8 cellular contexts compared by ENCODE assay signal in the genomic region with DNA sequence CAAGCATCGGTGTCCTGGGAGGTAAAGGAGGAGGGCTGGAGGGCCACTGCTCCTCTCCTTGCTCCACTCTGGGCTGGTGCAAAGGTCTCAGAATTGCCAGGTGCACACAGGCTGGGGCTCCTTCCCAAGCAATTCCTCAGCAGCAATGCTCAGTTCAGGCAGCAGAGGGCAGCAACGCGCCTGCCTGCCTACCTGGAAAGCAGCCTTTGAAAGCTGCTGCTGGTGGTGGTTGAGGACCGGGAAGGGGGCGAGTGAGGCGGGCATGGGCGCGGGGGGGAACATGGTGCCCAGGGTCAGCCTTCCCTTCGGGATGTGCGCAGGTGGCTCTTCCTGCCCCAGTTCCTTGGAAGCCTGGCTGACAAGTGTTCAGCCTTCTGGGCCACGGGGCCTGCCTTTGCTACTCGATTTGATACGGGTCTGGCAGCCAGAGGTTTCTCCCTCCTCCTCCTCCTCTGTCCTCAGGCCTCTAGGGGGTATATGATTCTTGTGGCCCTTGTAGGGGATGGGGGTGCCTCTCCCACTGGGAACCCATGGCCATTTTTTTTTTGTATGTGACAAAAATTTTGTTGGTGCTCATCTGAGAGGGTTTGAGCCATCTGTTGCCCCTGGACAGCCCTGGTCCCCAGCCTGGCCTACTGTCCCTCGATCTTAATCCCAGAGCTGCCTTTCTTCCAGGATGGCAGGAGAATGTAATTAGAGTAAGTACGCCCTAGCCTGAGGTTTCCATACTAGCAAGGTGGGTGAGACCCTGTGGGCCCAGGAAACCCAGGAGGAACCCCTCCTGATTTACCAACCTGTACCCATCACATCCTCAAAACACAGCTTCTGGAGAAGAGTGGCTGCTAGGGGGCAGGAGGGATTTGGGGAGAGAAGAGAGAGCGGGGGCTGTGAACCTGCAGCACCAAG. TPM values are rescaled to one million over a fixed set of nuclear protein-coding genes. Genes with fewer than 3 reads are reported as not detected.
DNase-seq lines count a peak whose midpoint lies in the region; ATAC-seq and TF ChIP-seq lines count a peak whose summit lies in the region.

No MANE protein-coding gene starts in this region.

- no peak overlapping the region for H3K4me3 ChIP-seq in liver (ENCODE audit: low read depth in 1 of 3, low read length in 3 of 3)

- H3K4me1 ChIP-seq in liver (ENCODE audit: control insufficient read depth in 4 of 4, insufficient read depth in 4 of 4, low read length in 3 of 4): peaks cover 5 to 15% (median 8%) of the 10 kb centered on the region in 4 donors

- no peak overlapping the region for H3K27ac ChIP-seq in liver (ENCODE audit: low read depth in 1 of 2, low read length in 2 of 2)

- H3K9ac ChIP-seq in liver (ENCODE audit: low read depth in 1 of 2, low read length in 2 of 2): no peak overlapping the region

- DNase-seq in ELF-1 (ENCODE audit: low read depth, low spot score) (peak; percentile 96), NCI-H524 treated with DMSO at 0.1 percent for 48 hours (lab: John Stamatoyannopoulos, UW) (peak; percentile 63), dermis blood vessel endothelial cell (peak; percentile 85)
- DNase-seq in activated CD4-positive, alpha-beta T cell treated with anti-CD3 and anti-CD28 coated beads, Interleukin-2, amount 50 U/mL, for 1 hour: peak; percentile 82
- peak; percentile 37 to 85 (median 47) for DNase-seq in stimulated activated CD4-positive, alpha-beta T cell treated with anti-CD3 and anti-CD28 coated beads, TNF-alpha, amount 100 ng/mL, for 1 hour (ENCODE audit: low read depth in 3 of 3, low spot score in 1 of 3)

- no peaks in the 10 kb centered on the region for H3K27me3 ChIP-seq in liver (ENCODE audit: control insufficient read depth in 4 of 4, insufficient read depth in 4 of 4, low read length in 3 of 4)

- no peaks in the 10 kb centered on the region for H3K9me3 ChIP-seq in liver (ENCODE audit: control insufficient read depth in 4 of 4, low read length in 3 of 4)

- ATAC-seq in HG03354 (IDR thresholded peaks at IDR 0.05; ENCODE audit: poor library complexity, severe bottlenecking, unreplicated experiment) (peak; percentile 49), GM19397 (IDR thresholded peaks at IDR 0.05; ENCODE audit: unreplicated experiment) (no peak)

- peaks cover 0 to 16% (median 4%) of the 10 kb centered on the region in 4 donors for H3K36me3 ChIP-seq in liver (ENCODE audit: control insufficient read depth in 4 of 4, insufficient read depth in 3 of 4, low read depth in 1 of 4, low read length in 3 of 4)

- peak; percentile 94 for TF ChIP-seq CTCF in liver (IDR thresholded peaks at IDR 0.05; ENCODE audit: low read depth, low read length, missing input control)

- 15% methylated on average over 16 of the region's 16 CpGs for whole genome bisulfite sequencing in liver

- peak; percentile 87 to 92 for TF ChIP-seq RAD21 in liver (IDR thresholded peaks at IDR 0.05)

TF ChIP-seq in liver, 16 proteins besides CTCF, POLR2A, EP300 and RAD21:
- TF ChIP-seq EGR1 (IDR thresholded peaks at IDR 0.05; ENCODE audit: low read depth in 2 of 2): no peak
- peak; percentile 34 to 37 for TF ChIP-seq HNF4A (conservative IDR thresholded peaks at IDR 0.05)

RNA-seq across cellular contexts. Expression of gene MRPS18A, which starts 20.1 kb away (rescaled TPM):
- total RNA-seq in dermis blood vessel endothelial cell: 44.2 and 57.1 TPM in 2 replicates
- total RNA-seq in liver: 10 to 100 TPM; 21.5 to 27.0 TPM
- polyA plus RNA-seq in liver: 10 to 100 TPM; 43.1 to 50.5 TPM

RNA-seq across cellular contexts. Expression of gene RSPH9, which starts 22.7 kb away (rescaled TPM):
- 0.23 and 0.34 TPM in 2 replicates for total RNA-seq in dermis blood vessel endothelial cell
- total RNA-seq in liver: under 1 TPM; under 0.01 to 0.19 TPM
- polyA plus RNA-seq in liver: under 1 TPM; 0.09 to 0.15 TPM

RNA-seq across cellular contexts. Expression of gene MAD2L1BP, which starts 31.9 kb away (rescaled TPM):
- total RNA-seq in dermis blood vessel endothelial cell (38.5 and 51.9 TPM in 2 replicates), liver (10 to 100 TPM; 11.2 to 16.9 TPM)
- polyA plus RNA-seq in liver: 10 to 100 TPM; 15.2 to 17.3 TPM

RNA-seq across cellular contexts. Expression of gene GTPBP2, which starts 38.4 kb away (rescaled TPM):
- total RNA-seq in dermis blood vessel endothelial cell (43.6 and 49.4 TPM in 2 replicates), liver (10 to 100 TPM; 21.8 to 69.1 TPM)
- 10 to 100 TPM in 1 of 2 donors, 1 to 10 TPM in 1; 7.9 to 10.5 TPM for polyA plus RNA-seq in liver
